8 cellular contexts compared by ENCODE assay signal in genomic region chr14:55581011-55581806, GRCh38. TPM values are rescaled to one million over a fixed set of nuclear protein-coding genes. Genes with fewer than 3 reads are reported as not detected.
DNase-seq lines count a peak whose midpoint lies in the region; ATAC-seq and TF ChIP-seq lines count a peak whose summit lies in the region.

No MANE protein-coding gene starts in this region.

- H3K4me3 ChIP-seq in HUES64 (ENCODE audit: low read length) = peak overlapping the region; percentile 73

- DNase-seq in NCI-H524 (lab: John Stamatoyannopoulos, UW) = peak; percentile 48 to 67
- no peak for DNase-seq in NCI-H524 treated with DMSO at 0.1 percent for 48 hours (lab: John Stamatoyannopoulos, UW)
- DNase-seq in caudate nucleus (lab: John Stamatoyannopoulos, UW) = peak in 24 of 61 donors; percentile 4 to 61 (median 34)
- DNase-seq in kidney glomerular epithelial cell (lab: John Stamatoyannopoulos, UW) = peak; percentile 35
- DNase-seq in stimulated activated CD4-positive, alpha-beta T cell treated with anti-CD3 and anti-CD28 coated beads, Interleukin-15, amount 100 ng/mL, for 24 hours = peak; percentile 63

- H3K27ac ChIP-seq in HUES64 (ENCODE audit: low read depth, low read length) (peak overlapping the region; percentile 83; the same call in 1 of the 2 replicates), VCaP (peak overlapping the region; percentile 91), caudate nucleus (ENCODE audit: low read depth, low read length) (peak overlapping the region; percentile 77)

- 2% methylated on average over 27 of the region's 27 CpGs for WGBS in HUES64

- peak overlapping the region; percentile 91 for H3K9ac ChIP-seq in HUES64 (ENCODE audit: low read depth, low read length)

- H3K9me3 ChIP-seq in HUES64 (ENCODE audit: insufficient read depth, low read depth, low read length) = no peaks in the 10 kb centered on the region

- H3K27me3 ChIP-seq in HUES64 (ENCODE audit: insufficient read depth, low read length) = no peaks in the 10 kb centered on the region

- TF ChIP-seq CTCF in VCaP (conservative IDR thresholded peaks at IDR 0.05) = no peak

- no peak for ATAC-seq in HG02763 (IDR thresholded peaks at IDR 0.05; ENCODE audit: unreplicated experiment)

- H3K36me3 ChIP-seq in HUES64 (ENCODE audit: insufficient read depth, low read length) = peaks cover 10% of the 10 kb centered on the region; the same call in 1 of the 2 replicates

- peaks cover 45% of the 10 kb centered on the region for H3K4me1 ChIP-seq in HUES64 (ENCODE audit: insufficient read depth, low read length)

RNA-seq across cellular contexts. Expression of gene KTN1, which starts 1.2 kb away (rescaled TPM):
- 90.4 TPM for polyA plus RNA-seq in HUES64 (2013, experiment 1 of 2)
- 98.9 TPM for polyA plus RNA-seq in HUES64 (2013, experiment 2 of 2)
